ENCODE assay signal across 8 cellular contexts in the genomic region with DNA sequence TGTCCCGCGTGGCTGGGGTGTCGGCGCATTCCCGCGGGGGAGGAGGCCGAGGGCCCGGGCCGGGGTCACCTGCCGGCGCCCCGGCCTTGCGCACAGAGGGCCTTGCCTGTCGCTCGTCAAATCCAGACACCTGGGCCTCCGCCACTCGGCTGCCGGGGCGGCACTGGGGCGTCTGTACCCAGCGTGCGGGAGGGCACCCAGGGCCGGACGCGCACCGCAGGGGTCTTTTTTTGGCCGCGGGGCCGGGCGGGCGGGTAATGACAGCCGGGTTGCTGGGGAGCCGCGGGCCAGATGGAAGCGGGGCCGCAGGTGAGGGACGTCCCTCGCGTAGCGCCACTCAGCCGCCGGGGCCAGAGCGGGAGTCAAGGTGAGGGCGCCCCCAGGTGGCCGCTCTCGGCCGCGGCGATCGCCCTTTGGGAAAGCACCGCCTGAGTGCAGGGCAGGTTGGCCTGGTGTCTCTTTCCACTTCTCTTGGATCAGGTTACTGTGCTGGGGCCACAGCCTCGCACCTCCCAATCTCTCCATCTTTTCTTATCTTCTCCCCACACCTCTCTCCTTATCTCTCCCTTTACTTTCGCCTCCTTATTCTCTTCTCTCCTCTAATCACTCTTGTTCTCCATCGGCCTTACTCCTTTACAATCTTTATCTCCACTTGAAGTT. TPM values are rescaled to one million over a fixed set of nuclear protein-coding genes. Genes with fewer than 3 reads are reported as not detected.
A peak's percentile ranks its signal among the peaks of the same experiment; 100 is the strongest.
DNase-seq lines count a peak whose midpoint lies in the region; ATAC-seq and TF ChIP-seq lines count a peak whose summit lies in the region.

No MANE protein-coding gene starts in this region.

- TF ChIP-seq POLR2A in erythroblast (IDR thresholded peaks at IDR 0.05; ENCODE audit: low read length), result no peak

- H3K27ac ChIP-seq in ACC112 (ENCODE audit: low read depth, low read length) (peak overlapping the region; percentile 85), mucosa of rectum (ENCODE audit: low read depth in 2 of 2, low read length in 2 of 2) (peak overlapping the region; percentile 43 to 82)

- no peaks in the 10 kb centered on the region for H3K27me3 ChIP-seq in ACC112 (ENCODE audit: insufficient read depth, low read length)
- H3K27me3 ChIP-seq in mucosa of rectum (ENCODE audit: control insufficient read depth in 2 of 2, insufficient read depth in 2 of 2, low read length in 2 of 2), result peaks cover 14 to 24% of the 10 kb centered on the region in 2 donors

- H3K4me1 ChIP-seq in ACC112 (ENCODE audit: control insufficient read depth, insufficient read depth, low read length, unreplicated experiment) (peaks cover 53% of the 10 kb centered on the region), mucosa of rectum (ENCODE audit: control insufficient read depth in 2 of 2, insufficient read depth in 2 of 2, low read length in 2 of 2) (peaks cover 29 to 34% of the 10 kb centered on the region in 2 donors)

- H2AFZ ChIP-seq in ACC112 (ENCODE audit: low read length, unreplicated experiment), result no peak overlapping the region

- DNase-seq in NCI-H460 (ENCODE audit: extremely low read depth, low read depth) (peak; percentile 44), activated T-cell treated with anti-CD3 and anti-CD28 coated beads for 48 hours (ENCODE audit: low read depth) (peak; percentile 86), erythroblast (lab: John Stamatoyannopoulos, UW) (peak; percentile 63 to 80), GOT3 (lab: John Stamatoyannopoulos, UW) (no peak)
- DNase-seq in stimulated activated CD8-positive, alpha-beta memory T cell treated with anti-CD3 and anti-CD28 coated beads, Interleukin-7, amount 100 ng/mL, for 24 hours (ENCODE audit: low read depth), result peak; percentile 71

- H3K9ac ChIP-seq in mucosa of rectum (ENCODE audit: low read depth in 1 of 2, low read length in 2 of 2), result peak overlapping the region; percentile 14 to 52

- H3K36me3 ChIP-seq in ACC112 (ENCODE audit: insufficient read depth, low read length), result peaks cover 1% of the 10 kb centered on the region; the same call in 1 of the 2 replicates
- peaks cover 0 to 7% of the 10 kb centered on the region in 2 donors for H3K36me3 ChIP-seq in mucosa of rectum (ENCODE audit: control insufficient read depth in 2 of 2, insufficient read depth in 2 of 2, low read length in 2 of 2)

- no peaks in the 10 kb centered on the region for H3K9me3 ChIP-seq in mucosa of rectum (ENCODE audit: control insufficient read depth in 2 of 2, low read length in 2 of 2)

- H3K4me3 ChIP-seq in ACC112 (ENCODE audit: low read depth, low read length), result peak overlapping the region; percentile 92
- H3K4me3 ChIP-seq in mucosa of rectum (ENCODE audit: low read length in 2 of 2), result peak overlapping the region; percentile 44 to 56

- H3K79me2 ChIP-seq in ACC112 (ENCODE audit: control insufficient read depth, insufficient read depth, low read length, unreplicated experiment), result peaks cover 58% of the 10 kb centered on the region

- peak; percentile 54 for ATAC-seq in GM19035 (IDR thresholded peaks at IDR 0.05; ENCODE audit: unreplicated experiment)

RNA-seq across cellular contexts. Expression of a gene that starts 3.5 kb away (rescaled TPM):
- 14.5 and 18.3 TPM in 2 replicates for total RNA-seq in NCI-H460 (2014; rRNA removed; shearing (Covaris generic))
- polyA plus RNA-seq in NCI-H460 (2014; cell fraction: nucleus; rRNA removed), result 26.1 and 38.8 TPM in 2 replicates

RNA-seq across cellular contexts. Expression of a gene that starts 38.7 kb away (rescaled TPM):
- 105 and 109 TPM in 2 replicates for total RNA-seq in NCI-H460 (2014; rRNA removed; shearing (Covaris generic))
- polyA plus RNA-seq in NCI-H460 (2014; cell fraction: nucleus; rRNA removed), result 37.9 and 39.9 TPM in 2 replicates

RNA-seq across cellular contexts. Expression of a gene that starts 45.2 kb away (rescaled TPM):
- 13.8 and 14.2 TPM in 2 replicates for total RNA-seq in NCI-H460 (2014; rRNA removed; shearing (Covaris generic))
- polyA plus RNA-seq in NCI-H460 (2014; cell fraction: nucleus; rRNA removed), result 7.5 and 13.6 TPM in 2 replicates
